In genomic region chr3:108578064-108578463, GRCh38 we compare ENCODE assay signal across 19 cellular contexts. TPM values are rescaled to one million over a fixed set of nuclear protein-coding genes. Genes with fewer than 3 reads are reported as not detected.
DNase-seq lines count a peak whose midpoint lies in the region; ATAC-seq, FAIRE-seq and TF ChIP-seq lines count a peak whose summit lies in the region.
"Had no signal": no experiment of that assay in that cellular context is flagged by ENCODE, and none has a peak within 500 bp of the region (broad histone marks: within the 10 kb centered on the region; RNA-seq: fewer than 3 reads in every experiment).

No MANE protein-coding gene starts in this region.

- no peak for TF ChIP-seq EP300 in A549 (IDR thresholded peaks at IDR 0.05)

- peaks cover 6% of the 10 kb centered on the region for H3F3A ChIP-seq in GM23338 (replicated peaks; ENCODE audit: low read depth)

- no peak for ATAC-seq in A549
- no peak for ATAC-seq in GM23338
- ATAC-seq in WTC11: no peak
- no peak for ATAC-seq in left cardiac atrium
- ATAC-seq in HG02642 (IDR thresholded peaks at IDR 0.05; ENCODE audit: poor library complexity, unreplicated experiment): no peak

- H3K27ac ChIP-seq in A549 (no peak overlapping the region), GM23338 (ENCODE audit: low read depth) (0 out of 2 replicates have a peak overlapping the region, but pooled peaks have one; percentile 13)
- H3K27ac ChIP-seq in effector memory CD4-positive, alpha-beta T cell (ENCODE audit: insufficient read depth, low read length, poor library complexity, severe bottlenecking): no peak overlapping the region

- peaks cover 33% of the 10 kb centered on the region; the same call in 1 of the 2 replicates for H3K36me3 ChIP-seq in GM23338 (ENCODE audit: insufficient read depth)
- no peaks in the 10 kb centered on the region for H3K36me3 ChIP-seq in effector memory CD4-positive, alpha-beta T cell (ENCODE audit: control insufficient read depth, insufficient read depth, low read length)

- no peak for DNase-seq in A549 (ENCODE audit: low read depth in 1 of 2, low spot score in 1 of 2)
- no peak for DNase-seq in GM23338 (ENCODE audit: low spot score)
- no peak for DNase-seq in WTC11 (ENCODE audit: low spot score)
- DNase-seq in left cardiac atrium: no peak
- no peak for DNase-seq in effector memory CD4-positive, alpha-beta T cell
- DNase-seq: 8988T; C1 segment of cervical spinal cord; Calu3; CD4-positive, alpha-beta memory T cell; COR-L47; DMS53; DMS79 treated with DMSO at 0.1 percent for 48 hours; GF-D8; H7; HFFc6 had no signal

- H2AFZ ChIP-seq in GM23338: no peak overlapping the region

- H3K27me3 ChIP-seq in GM23338 (ENCODE audit: insufficient read depth): no peaks in the 10 kb centered on the region
- H3K27me3 ChIP-seq in effector memory CD4-positive, alpha-beta T cell (replicated peaks; ENCODE audit: control insufficient read depth, insufficient read depth, low read length, poor library complexity, severe bottlenecking): no peaks in the 10 kb centered on the region

- no peaks in the 10 kb centered on the region for H3K4me1 ChIP-seq in A549
- H3K4me1 ChIP-seq in GM23338 (ENCODE audit: insufficient read depth): peaks cover 41% of the 10 kb centered on the region
- no peaks in the 10 kb centered on the region for H3K4me1 ChIP-seq in effector memory CD4-positive, alpha-beta T cell (ENCODE audit: control insufficient read depth, insufficient read depth, low read length, poor library complexity, severe bottlenecking)

- WGBS in A549 (ENCODE audit: missing lambda C conversion rate): 89% methylated on average over 2 of the region's 2 CpGs

- H3K9me3 ChIP-seq in A549: 0 out of 3 replicates have a peak, but pooled peaks cover under 1% of the 10 kb centered on the region
- no peaks in the 10 kb centered on the region for H3K9me3 ChIP-seq in effector memory CD4-positive, alpha-beta T cell (ENCODE audit: control insufficient read depth, low read length)

- TF ChIP-seq CTCF in A549 (IDR thresholded peaks at IDR 0.05) (no peak), GM23338 (conservative IDR thresholded peaks at IDR 0.05; ENCODE audit: low read depth in 2 of 2) (no peak), WTC11 (IDR thresholded peaks at IDR 0.05) (no peak)

- H3K36me3 Mint-ChIP-seq in GM23338 (ENCODE audit: low read depth): peaks cover 78% of the 10 kb centered on the region
- peaks cover 53% of the 10 kb centered on the region for H3K36me3 Mint-ChIP-seq in WTC11

- H3K4me3 ChIP-seq in A549: no peak overlapping the region
- no peak overlapping the region for H3K4me3 ChIP-seq in GM23338
- H3K4me3 ChIP-seq in effector memory CD4-positive, alpha-beta T cell (ENCODE audit: insufficient read depth, low read depth, low read length, poor library complexity, severe bottlenecking): no peak overlapping the region

- no peak overlapping the region for H3K4me3 Mint-ChIP-seq in GM23338
- no peak overlapping the region for H3K4me3 Mint-ChIP-seq in WTC11
- H3K4me3 Mint-ChIP-seq: CD4-positive, alpha-beta memory T cell; HFFc6 had no signal

- H3K27me3 Mint-ChIP-seq in GM23338 (ENCODE audit: insufficient read depth, low read depth, poor library complexity): no peaks in the 10 kb centered on the region
- H3K27me3 Mint-ChIP-seq in WTC11 (ENCODE audit: low read depth): no peaks in the 10 kb centered on the region
- H3K27me3 Mint-ChIP-seq: CD4-positive, alpha-beta memory T cell had no signal

- no peak for TF ChIP-seq POLR2A in A549 (IDR thresholded peaks at IDR 0.05; ENCODE audit: low read length)

- H3K9me3 Mint-ChIP-seq in GM23338: no peaks in the 10 kb centered on the region
- no peaks in the 10 kb centered on the region for H3K9me3 Mint-ChIP-seq in WTC11

- no peaks in the 10 kb centered on the region; the same call in 1 of the 2 replicates for H4K20me1 ChIP-seq in GM23338 (replicated peaks; ENCODE audit: insufficient read depth)

- no peak for FAIRE-seq in A549 (lab: Jason Lieb, UNC)
- FAIRE-seq: GM12891, GM18507, H1 had no signal

- H3K4me2 ChIP-seq in A549 (no peak overlapping the region), GM23338 (no peak overlapping the region)

- intact Hi-C loops in left cardiac atrium (cut with DNase I): no loop called here

- POLR2A ChIA-PET in A549 (lab: Yijun Ruan, JAX) (interaction anchor here (2.0 kb wide), 1 partner anchor 11 kb away, joined by 12 read pairs; the partner anchor contains the start of genes CIP2A and DZIP3), WTC11 (lab: Charles Lee) (no interaction called here)

- H3K27ac Mint-ChIP-seq in GM23338: no peak overlapping the region
- peak overlapping the region; percentile 50; the same call in 1 of the 2 replicates for H3K27ac Mint-ChIP-seq in WTC11
- H3K27ac Mint-ChIP-seq: CD4-positive, alpha-beta memory T cell; HFFc6 had no signal

- H3K9me2 ChIP-seq in GM23338 (ENCODE audit: insufficient read depth): no peaks in the 10 kb centered on the region

- H3K4me1 Mint-ChIP-seq in GM23338 (peaks cover 37% of the 10 kb centered on the region), WTC11 (peaks cover 31% of the 10 kb centered on the region)

- no peak for TF ChIP-seq RAD21 in A549 (conservative IDR thresholded peaks at IDR 0.05 in 1 of 2, IDR thresholded peaks at IDR 0.05 in 1 of 2)

- CTCF ChIA-PET in A549 (lab: Yijun Ruan, JAX) (interaction anchor here (1.5 kb wide), 1 partner anchor 26 kb away, joined by 4 read pairs; no protein-coding TSS in a partner anchor), WTC11 (lab: Charles Lee) (no interaction called here)

- 0 out of 2 replicates have a peak, but pooled peaks cover 2% of the 10 kb centered on the region for H3K79me2 ChIP-seq in GM23338 (replicated peaks; ENCODE audit: insufficient read depth)

TF ChIP-seq in A549, 52 proteins besides CTCF, POLR2A, EP300 and RAD21:
- TF ChIP-seq KDM5A (IDR thresholded peaks at IDR 0.05) (no peak), NR3C1 (IDR thresholded peaks at IDR 0.05) (no peak), MAFK (IDR thresholded peaks at IDR 0.05; ENCODE audit: partially characterized antibody) (peak; percentile 84)

TF ChIP-seq in GM23338, 12 proteins besides CTCF, POLR2A, EP300 and RAD21 (continues in another document):
- no peak for TF ChIP-seq STAT1 (IDR thresholded peaks at IDR 0.05; ENCODE audit: unreplicated experiment)

TF ChIP-seq in WTC11, 78 proteins besides CTCF, POLR2A, EP300 and RAD21 (continues in another document):
- TF ChIP-seq HMGA2 (CRISPR knock-in tag; IDR thresholded peaks at IDR 0.05) (no peak), ZSCAN18 (CRISPR knock-in tag; IDR thresholded peaks at IDR 0.05) (no peak), PRDM15 (CRISPR knock-in tag; IDR thresholded peaks at IDR 0.05) (no peak)

RNA-seq across cellular contexts. Expression of gene CIP2A, which starts 11.2 kb away (rescaled TPM):
- polyA plus RNA-seq in A549 (2011; rRNA removed): 31.8 and 32.6 TPM in 2 replicates
- polyA plus RNA-seq in A549 (2012; cell fraction: cytosol; rRNA removed): 21.1 and 22.9 TPM in 2 replicates
- polyA plus RNA-seq in A549 (2012; cell fraction: nucleus; rRNA removed): 10.1 and 10.3 TPM in 2 replicates
- 29.3 to 33.0 TPM (median 30.7 TPM) in 3 replicates for polyA plus RNA-seq in A549 (2017; fragmentation: RNase III; extraction: RNeasy Plus Mini Kit Qiagen cat#74134 plus additional on column Dnase treatment)
- 34.4 and 59.2 TPM in 2 replicates for polyA minus RNA-seq in A549 (2011; rRNA and poly(A)+ RNA removed)
- 47.8 and 63.5 TPM in 2 replicates for total RNA-seq in GM23338 (2014; rRNA removed; shearing (Covaris generic))
- 30.4 and 48.1 TPM in 2 replicates for polyA plus RNA-seq in GM23338 (2016; fragmentation: Nextera tagmentation; extraction: Ambion mirVana)
- 29.3 to 32.8 TPM (median 32.0 TPM) in 3 replicates for total RNA-seq in WTC11 (2021)
- 1 to 10 TPM; 2.6 to 3.3 TPM for total RNA-seq in left cardiac atrium

RNA-seq across cellular contexts. Expression of gene DZIP3, which starts 11.5 kb away (rescaled TPM):
- 15.6 and 22.2 TPM in 2 replicates for polyA plus RNA-seq in A549 (2011; rRNA removed)
- 3.0 and 3.1 TPM in 2 replicates for polyA plus RNA-seq in A549 (2012; cell fraction: cytosol; rRNA removed)
- polyA plus RNA-seq in A549 (2012; cell fraction: nucleus; rRNA removed): 4.4 and 6.0 TPM in 2 replicates
- polyA plus RNA-seq in A549 (2017; fragmentation: RNase III; extraction: RNeasy Plus Mini Kit Qiagen cat#74134 plus additional on column Dnase treatment): 8.1 to 10.1 TPM (median 9.1 TPM) in 3 replicates
- polyA minus RNA-seq in A549 (2011; rRNA and poly(A)+ RNA removed): 6.7 and 8.3 TPM in 2 replicates
- total RNA-seq in GM23338 (2014; rRNA removed; shearing (Covaris generic)): 26.6 and 28.7 TPM in 2 replicates
- polyA plus RNA-seq in GM23338 (2016; fragmentation: Nextera tagmentation; extraction: Ambion mirVana): 24.6 and 32.0 TPM in 2 replicates
- 25.3 to 28.7 TPM (median 27.6 TPM) in 3 replicates for total RNA-seq in WTC11 (2021)
- 10 to 100 TPM; 14.4 to 15.0 TPM for total RNA-seq in left cardiac atrium
